Comparison of ENCODE assay signal across 9 cellular contexts in genomic region chr17:17919169-17920107, GRCh38. TPM values are rescaled to one million over a fixed set of nuclear protein-coding genes. Genes with fewer than 3 reads are reported as not detected.
DNase-seq lines count a peak whose midpoint lies in the region; ATAC-seq and TF ChIP-seq lines count a peak whose summit lies in the region.
"Had no signal": no experiment of that assay in that cellular context is flagged by ENCODE, and none has a peak within 500 bp of the region (broad histone marks: within the 10 kb centered on the region; RNA-seq: fewer than 3 reads in every experiment).

No MANE protein-coding gene starts in this region.

- peak; percentile 84 for ATAC-seq in activated B cell treated with CpG ODN at 0.5 μM for 24 hours (ENCODE audit: low read depth)
- ATAC-seq in HG03095 (IDR thresholded peaks at IDR 0.05; ENCODE audit: unreplicated experiment) = no peak

- peak; percentile 8 to 43 (median 16) for DNase-seq in activated CD4-positive, CD25-positive, alpha-beta regulatory T cell (lab: John Stamatoyannopoulos, UW)
- DNase-seq in activated CD4-positive, CD25-positive, alpha-beta regulatory T cell treated with anti-CD3 and anti-CD28 coated beads, Interleukin-2, amount 50 U/mL, for 72 hours = no peak
- peak; percentile 65 for DNase-seq in NCI-H2171 (lab: John Stamatoyannopoulos, UW)
- DNase-seq in activated B cell treated with CpG ODN at 0.5 μM for 24 hours = peak; percentile 29
- peak in 48 of 61 donors; percentile 13 to 83 (median 54) for DNase-seq in caudate nucleus (lab: John Stamatoyannopoulos, UW)
- DNase-seq in kidney epithelial cell (ENCODE audit: low read depth) = no peak
- DNase-seq in stimulated activated CD4-positive, alpha-beta T cell treated with anti-CD3 and anti-CD28 coated beads, Interleukin-2, amount 100 ng/mL, for 4 hours (ENCODE audit: low read depth) = peak; percentile 55

- TF ChIP-seq CTCF in activated B cell treated with CpG ODN at 0.5 μM for 24 hours (IDR thresholded peaks at IDR 0.05) = no peak
- peak; percentile 92 for TF ChIP-seq CTCF in kidney epithelial cell (IDR thresholded peaks at IDR 0.05; ENCODE audit: insufficient read depth, low read length, poor library complexity, severe bottlenecking)

- H3K27ac ChIP-seq in caudate nucleus (ENCODE audit: low read depth, low read length) = peak overlapping the region; percentile 46

- H3K4me3 ChIP-seq in kidney epithelial cell (ENCODE audit: low read depth, low read length) = no peak overlapping the region

- CTCF ChIA-PET in activated B cell treated with CpG ODN at 0.5 μM for 24 hours (lab: Charles Lee) = interaction anchor here (0.6 to 3.8 kb wide), 21 partner anchors 8 to 564 kb away, joined by 3 to 28 read pairs (median 4); partner anchors contain the start of gene RASD1

- POLR2A ChIA-PET in activated B cell treated with CpG ODN at 0.5 μM for 24 hours (lab: Charles Lee) = interaction anchor here (1.0 kb wide), 1 partner anchor 237 kb away, joined by 4 read pairs; no protein-coding TSS in a partner anchor

- no peak overlapping the region for H3K27ac Mint-ChIP-seq in activated B cell treated with CpG ODN at 0.5 μM for 24 hours
- H3K27ac Mint-ChIP-seq: stimulated activated naive CD8-positive, alpha-beta T cell treated with anti-CD3 and anti-CD28 coated beads, Interleukin-15, Interleukin-2, amounts not matched to agents 100 ng/mL and 50 ng/mL, for 24 hours had no signal

- no peaks in the 10 kb centered on the region for H3K4me1 Mint-ChIP-seq in activated B cell treated with CpG ODN at 0.5 μM for 24 hours

- intact Hi-C loops in activated B cell treated with CpG ODN at 0.5 μM for 24 hours (cut with micrococcal nuclease) = loop anchor here (1.0 to 5.0 kb wide), 5 partner anchors 59 to 422 kb away; partner anchors contain the start of gene RAI1

- no peaks in the 10 kb centered on the region for H3K27me3 Mint-ChIP-seq in activated B cell treated with CpG ODN at 0.5 μM for 24 hours
- H3K27me3 Mint-ChIP-seq: stimulated activated naive CD8-positive, alpha-beta T cell treated with anti-CD3 and anti-CD28 coated beads, Interleukin-15, Interleukin-2, amounts not matched to agents 100 ng/mL and 50 ng/mL, for 24 hours had no signal

- H3K36me3 ChIP-seq in kidney epithelial cell (ENCODE audit: control insufficient read depth, insufficient read depth, low read length) = no peaks in the 10 kb centered on the region

- no peak overlapping the region for H3K4me3 Mint-ChIP-seq in activated B cell treated with CpG ODN at 0.5 μM for 24 hours
- H3K4me3 Mint-ChIP-seq: stimulated activated naive CD8-positive, alpha-beta T cell treated with anti-CD3 and anti-CD28 coated beads, Interleukin-15, Interleukin-2, amounts not matched to agents 100 ng/mL and 50 ng/mL, for 24 hours had no signal

- H3K27me3 ChIP-seq in kidney epithelial cell (ENCODE audit: control insufficient read depth, insufficient read depth, low read length) = no peaks in the 10 kb centered on the region

- no peaks in the 10 kb centered on the region for H3K9me3 Mint-ChIP-seq in activated B cell treated with CpG ODN at 0.5 μM for 24 hours
- H3K9me3 Mint-ChIP-seq: stimulated activated naive CD8-positive, alpha-beta T cell treated with anti-CD3 and anti-CD28 coated beads, Interleukin-15, Interleukin-2, amounts not matched to agents 100 ng/mL and 50 ng/mL, for 24 hours had no signal

- H3K36me3 Mint-ChIP-seq in activated B cell treated with CpG ODN at 0.5 μM for 24 hours (ENCODE audit: low read depth) = no peaks in the 10 kb centered on the region

RNA-seq across cellular contexts. Expression of gene TOM1L2, which starts 52.8 kb away (rescaled TPM):
- total RNA-seq in activated B cell treated with CpG ODN at 0.5 μM for 24 hours (15.2 and 18.3 TPM in 2 replicates), kidney epithelial cell (16.3 and 17.7 TPM in 2 replicates)

RNA-seq across cellular contexts. Expression of gene DRC3, which starts 53.2 kb away (rescaled TPM):
- total RNA-seq in activated B cell treated with CpG ODN at 0.5 μM for 24 hours (not detected in 2 replicates), kidney epithelial cell (3.9 and 17.7 TPM in 2 replicates)

Comparison
In these comparisons a context has a peak if more than half of its experiments do, and no peak if none do; other contexts are left out.
1. DNase-seq: peak in activated CD4-positive, CD25-positive, alpha-beta regulatory T cell (4 of 4), NCI-H2171 (single experiment), activated B cell treated with CpG ODN at 0.5 μM for 24 hours (single experiment), caudate nucleus (48 of 61) and stimulated activated CD4-positive, alpha-beta T cell treated with anti-CD3 and anti-CD28 coated beads, Interleukin-2, amount 100 ng/mL, for 4 hours (single experiment); none in activated CD4-positive, CD25-positive, alpha-beta regulatory T cell treated with anti-CD3 and anti-CD28 coated beads, Interleukin-2, amount 50 U/mL, for 72 hours (single experiment) and kidney epithelial cell (single experiment).